Comparison of ENCODE assay signal across 10 cellular contexts in the genomic region with DNA sequence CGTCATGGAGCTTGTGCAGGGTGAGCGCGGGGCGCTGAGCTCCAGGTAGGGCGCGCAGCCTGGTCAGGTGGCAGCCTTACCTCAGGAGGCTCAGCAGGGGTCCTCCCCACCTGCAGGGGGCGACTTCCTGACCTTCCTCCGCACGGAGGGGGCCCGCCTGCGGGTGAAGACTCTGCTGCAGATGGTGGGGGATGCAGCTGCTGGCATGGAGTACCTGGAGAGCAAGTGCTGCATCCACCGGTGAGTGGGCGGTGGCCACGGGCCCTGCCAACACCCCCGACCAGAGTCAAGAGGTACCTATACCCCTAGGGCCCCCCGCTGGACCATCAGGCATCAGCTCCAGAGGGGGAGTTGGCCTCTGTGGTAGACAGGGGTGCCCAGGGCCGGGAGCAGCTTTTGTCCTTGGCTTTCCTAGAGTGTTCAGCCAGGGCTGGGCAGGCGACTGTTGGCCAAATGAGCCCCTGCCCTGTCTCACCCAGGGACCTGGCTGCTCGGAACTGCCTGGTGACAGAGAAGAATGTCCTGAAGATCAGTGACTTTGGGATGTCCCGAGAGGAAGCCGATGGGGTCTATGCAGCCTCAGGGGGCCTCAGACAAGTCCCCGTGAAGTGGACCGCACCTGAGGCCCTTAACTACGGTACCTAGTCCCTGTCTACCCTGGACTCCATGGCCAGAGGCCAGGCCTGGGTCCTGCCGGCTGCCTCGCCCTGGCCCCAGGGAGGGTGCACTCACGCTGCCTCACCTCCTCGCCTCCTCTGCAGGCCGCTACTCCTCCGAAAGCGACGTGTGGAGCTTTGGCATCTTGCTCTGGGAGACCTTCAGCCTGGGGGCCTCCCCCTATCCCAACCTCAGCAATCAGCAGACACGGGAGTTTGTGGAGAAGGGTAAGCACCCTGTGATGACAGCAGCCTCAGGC. TPM values are rescaled to one million over a fixed set of nuclear protein-coding genes. Genes with fewer than 3 reads are reported as not detected.
DNase-seq lines count a peak whose midpoint lies in the region; ATAC-seq and TF ChIP-seq lines count a peak whose summit lies in the region.
"Had no signal": no experiment of that assay in that cellular context is flagged by ENCODE, and none has a peak within 500 bp of the region (broad histone marks: within the 10 kb centered on the region; RNA-seq: fewer than 3 reads in every experiment).

No MANE protein-coding gene starts in this region.

- peak; percentile 31 for TF ChIP-seq CTCF in GM12864 (IDR thresholded peaks at IDR 0.05; ENCODE audit: low read depth, low read length, missing control alignments)
- peak; percentile 29 for TF ChIP-seq CTCF in NB4 (IDR thresholded peaks at IDR 0.05; ENCODE audit: low read depth, low read length)
- TF ChIP-seq CTCF in epithelial cell of proximal tubule (conservative IDR thresholded peaks at IDR 0.05; ENCODE audit: low read depth, low read length): peak; percentile 7

- no peak for DNase-seq in GM12864 (ENCODE audit: low read depth)
- no peak for DNase-seq in NB4 (ENCODE audit: low read depth)
- no peak for DNase-seq in epithelial cell of proximal tubule (ENCODE audit: low read depth)
- no peak for DNase-seq in stimulated activated CD4-positive, alpha-beta T cell treated with anti-CD3 and anti-CD28 coated beads, Interleukin-2, amount 100 ng/mL, for 48 hours
- no peak for DNase-seq in AML-193 (lab: John Stamatoyannopoulos, UW)
- DNase-seq: activated CD4-positive, alpha-beta T cell treated with anti-CD3 and anti-CD28 coated beads, Interleukin-2, amount 50 U/mL, for 4 hours; DMS53; occipital lobe had no signal

- H3K4me3 ChIP-seq in GM12864 (ENCODE audit: low read depth, low read length) (no peak overlapping the region), NB4 (ENCODE audit: low read depth, low read length) (no peak overlapping the region), epithelial cell of proximal tubule (ENCODE audit: low read depth, low read length) (no peak overlapping the region)
- H3K4me3 ChIP-seq: left lung had no signal

- no peak for TF ChIP-seq POLR2A in NB4 (IDR thresholded peaks at IDR 0.05; ENCODE audit: extremely low read depth, insufficient read length)

- no peak for ATAC-seq in HG02642 (IDR thresholded peaks at IDR 0.05; ENCODE audit: poor library complexity, unreplicated experiment)
- ATAC-seq: left lung had no signal

RNA-seq across cellular contexts. Expression of a gene that starts 9.1 kb away (rescaled TPM):
- total RNA-seq in epithelial cell of proximal tubule: 24.6 and 24.7 TPM in 2 replicates

RNA-seq across cellular contexts. Expression of a gene that starts 9.7 kb away (rescaled TPM):
- total RNA-seq in epithelial cell of proximal tubule: 19.8 and 25.3 TPM in 2 replicates

RNA-seq across cellular contexts. Expression of a gene that starts 25.0 kb away (rescaled TPM):
- total RNA-seq in epithelial cell of proximal tubule: 91.0 and 104 TPM in 2 replicates

RNA-seq across cellular contexts. Expression of a gene that starts 38.9 kb away (rescaled TPM):
- total RNA-seq in epithelial cell of proximal tubule: 21.8 and 28.5 TPM in 2 replicates

RNA-seq across cellular contexts. Expression of a gene that starts 41.7 kb away (rescaled TPM):
- 30.8 and 49.5 TPM in 2 replicates for total RNA-seq in epithelial cell of proximal tubule
